Comparison of ENCODE assay signal across 8 cellular contexts in genomic region chr20:49188101-49188784, GRCh38. TPM values are rescaled to one million over a fixed set of nuclear protein-coding genes. Genes with fewer than 3 reads are reported as not detected.
DNase-seq lines count a peak whose midpoint lies in the region; ATAC-seq, FAIRE-seq and TF ChIP-seq lines count a peak whose summit lies in the region.

Gene STAU1, minus strand, starts transcription at chr20:49188334. Its CDS starts 22,133 bp downstream, at chr20:49166201.

- TF ChIP-seq POLR2A in HepG2 (IDR thresholded peaks at IDR 0.05; ENCODE audit: insufficient read depth in 1 of 2, low read depth in 2 of 2, low read length in 2 of 2) = peak; percentile 85 to 94

- H3K27ac ChIP-seq in HepG2 (ENCODE audit: extremely low read length, insufficient read depth, low read length) = peak within 1 kb of the TSS; percentile 77

- intact Hi-C loops in CD14-positive monocyte (cut with micrococcal nuclease) = loop anchor here (2.0 kb wide), 1 partner anchor 29 kb away; no protein-coding TSS in a partner anchor
- intact Hi-C loops in HepG2 (cut with micrococcal nuclease; ENCODE audit: unreplicated experiment) = loop anchor here (5.0 kb wide), 1 partner anchor 89 kb away; the partner anchor contains the start of gene ZNFX1

- peaks cover 0 to 5% of the 10 kb centered on the region in 2 experiments; a peak in 1 of 5 replicates for H3K27me3 ChIP-seq in HepG2 (ENCODE audit: control insufficient read depth in 1 of 2, insufficient read depth in 2 of 2, low read length in 2 of 2)

- TF ChIP-seq RAD21 in HepG2 (CRISPR knock-in tag; IDR thresholded peaks at IDR 0.05) = peak; percentile 50; the same call in 1 of the 2 replicates

- peak; percentile 42 for FAIRE-seq in HepG2 (lab: Jason Lieb, UNC)

- TF ChIP-seq EP300 in HepG2 (IDR thresholded peaks at IDR 0.05; ENCODE audit: low read depth in 2 of 2, low read length in 2 of 2) (peak in 1 of 2 experiments; percentile 30; a peak in 2 of 4 replicates), HepG2 (CRISPR knock-in tag; IDR thresholded peaks at IDR 0.05; ENCODE audit: borderline replicate concordance) (peak; percentile 16; the same call in 1 of the 2 replicates)

- CTCF ChIA-PET in HepG2 (lab: Yijun Ruan, JAX; ENCODE audit: low intra/inter-chr PET ratio, low total read pairs) = no interaction called here

- DNase-seq in CD14-positive monocyte (ENCODE audit: low spot score) (peak; percentile 92), NCI-H82 (lab: John Stamatoyannopoulos, UW) (peak; percentile 98), dermis blood vessel endothelial cell (peak; percentile 97), HepG2 (ENCODE audit: low spot score) (peak; percentile 94)
- peak; percentile 90 to 92 for DNase-seq in activated CD4-positive, alpha-beta T cell treated with anti-CD3 and anti-CD28 coated beads, Interleukin-2, amount 50 U/mL, for 48 hours
- DNase-seq in stimulated activated CD4-positive, alpha-beta T cell treated with anti-CD3 and anti-CD28 coated beads, Interleukin-2, amount 100 ng/mL, for 48 hours = peak; percentile 89 to 90

- H2AFZ ChIP-seq in HepG2 (ENCODE audit: low read length) = peak within 1 kb of the TSS; percentile 100

- H3K79me2 ChIP-seq in HepG2 (ENCODE audit: insufficient read depth, low read length) = peaks cover 43% of the 10 kb centered on the region

- peak within 1 kb of the TSS; percentile 85 for H3K4me2 ChIP-seq in HepG2 (ENCODE audit: low read depth, low read length)

- POLR2A ChIA-PET in HepG2 (lab: Yijun Ruan, JAX) = interaction anchor here (0.7 to 4.5 kb wide), 10 partner anchors 9 to 142 kb away, joined by 3 to 49 read pairs (median 4); partner anchors contain the start of genes CSE1L, DDX27 and ZNFX1

- no peaks in the 10 kb centered on the region for H3K36me3 ChIP-seq in HepG2 (replicated peaks in 1 of 2; ENCODE audit: control insufficient read depth in 1 of 2, insufficient read depth in 2 of 2, low read length in 2 of 2)

- peaks cover 7 to 11% of the 10 kb centered on the region in 2 donors for H3K36me3 Mint-ChIP-seq in CD14-positive monocyte

- peaks cover 0 to 5% (median 0%) of the 10 kb centered on the region in 3 donors for H3K27me3 Mint-ChIP-seq in CD14-positive monocyte (ENCODE audit: low read depth in 3 of 3)

- peaks cover 27% of the 10 kb centered on the region for H3K4me1 Mint-ChIP-seq in CD14-positive monocyte

- no peaks in the 10 kb centered on the region for H3K9me3 Mint-ChIP-seq in CD14-positive monocyte

- no peaks in the 10 kb centered on the region for H3K9me3 ChIP-seq in HepG2 (ENCODE audit: low read length)

- WGBS in HepG2 (ENCODE audit: low lambda C conversion rate) = 2% methylated on average over 35 of the region's 61 CpGs

- peak within 1 kb of the TSS; percentile 88 to 96 for H3K4me3 Mint-ChIP-seq in CD14-positive monocyte

- peak within 1 kb of the TSS; percentile 83 to 96 (median 91) for H3K27ac Mint-ChIP-seq in CD14-positive monocyte

- ATAC-seq in GM19397 (IDR thresholded peaks at IDR 0.05; ENCODE audit: unreplicated experiment) (peak; percentile 90), HG03571 (IDR thresholded peaks at IDR 0.05; ENCODE audit: unreplicated experiment) (peak; percentile 79), HepG2 (peak; percentile 96)

- peaks cover 32% of the 10 kb centered on the region for H3K4me1 ChIP-seq in HepG2 (ENCODE audit: insufficient read depth, low read length)

- H3K4me3 ChIP-seq in HepG2 (replicated peaks in 1 of 3; ENCODE audit: insufficient read depth in 1 of 3, low read depth in 2 of 3, low read length in 3 of 3) = peak within 1 kb of the TSS; percentile 88 to 99 (median 97)

- in situ Hi-C loops in HepG2 (cut with HindIII; ENCODE audit: extremely low pct_ligation_motif_present, low pct_unique_long_range_greater_than_20kb) = no loop called here

- BruUV-seq in HepG2 (replicated peaks; lab: Mats Ljungman, UMichigan) = no TSS peak

- H4K20me1 ChIP-seq in HepG2 (ENCODE audit: insufficient read depth, low read length) = peaks cover 25% of the 10 kb centered on the region

- peak within 1 kb of the TSS; percentile 92 for H3K9ac ChIP-seq in HepG2 (ENCODE audit: insufficient read depth, low read depth, low read length)

- TF ChIP-seq CTCF in CD14-positive monocyte (IDR thresholded peaks at IDR 0.05) = no peak
- TF ChIP-seq CTCF in HepG2 (CRISPR knock-in tag; IDR thresholded peaks at IDR 0.05) = no peak

TF ChIP-seq in HepG2, 621 proteins besides CTCF, POLR2A, EP300 and RAD21 (continues in another document):
- TF ChIP-seq FIP1L1 (IDR thresholded peaks at IDR 0.05; ENCODE audit: borderline replicate concordance, insufficient read depth, low read depth, low read length) = no peak
- peak; percentile 60; the same call in 1 of the 2 replicates for TF ChIP-seq ZMYM3 (CRISPR knock-in tag; IDR thresholded peaks at IDR 0.05)
- no peak for TF ChIP-seq ZZZ3 (CRISPR knock-in tag; IDR thresholded peaks at IDR 0.05; ENCODE audit: borderline replicate concordance)
- TF ChIP-seq KAT7 (CRISPR knock-in tag; IDR thresholded peaks at IDR 0.05; ENCODE audit: borderline replicate concordance) = peak; percentile 99
- peak; percentile 77; the same call in 1 of the 2 replicates for TF ChIP-seq NFKBIZ (CRISPR knock-in tag; IDR thresholded peaks at IDR 0.05)
- TF ChIP-seq YEATS4 (CRISPR knock-in tag; IDR thresholded peaks at IDR 0.05; ENCODE audit: borderline replicate concordance) = peak; percentile 79; the same call in 1 of the 2 replicates
- peak; percentile 60; the same call in 1 of the 2 replicates for TF ChIP-seq AHR (CRISPR knock-in tag; IDR thresholded peaks at IDR 0.05)
- TF ChIP-seq GRHL1 (CRISPR knock-in tag; conservative IDR thresholded peaks at IDR 0.05) = no peak
- peak; percentile 93 for TF ChIP-seq KAT8 (CRISPR knock-in tag; IDR thresholded peaks at IDR 0.05)
- no peak for TF ChIP-seq ZNF569 (CRISPR knock-in tag; IDR thresholded peaks at IDR 0.05; ENCODE audit: borderline replicate concordance)
- TF ChIP-seq ZFP62 (CRISPR knock-in tag; IDR thresholded peaks at IDR 0.05) = peak; percentile 100
- no peak; the same call in 1 of the 2 replicates for TF ChIP-seq DR1 (CRISPR knock-in tag; IDR thresholded peaks at IDR 0.05)
- TF ChIP-seq CREM (IDR thresholded peaks at IDR 0.05) = peak; percentile 87
- TF ChIP-seq CREM (CRISPR knock-in tag; IDR thresholded peaks at IDR 0.05) = no peak
- peak; percentile 81 for TF ChIP-seq HNF1B (CRISPR knock-in tag; IDR thresholded peaks at IDR 0.05)
- no peak for TF ChIP-seq HDAC6 (IDR thresholded peaks at IDR 0.05; ENCODE audit: low read depth, low read length)
- no peak for TF ChIP-seq ZNF101 (CRISPR knock-in tag; IDR thresholded peaks at IDR 0.05; ENCODE audit: borderline replicate concordance, low read depth)
- TF ChIP-seq HMGA1 (CRISPR knock-in tag; conservative IDR thresholded peaks at IDR 0.05) = no peak

RNA-seq across cellular contexts. Expression of gene STAU1, which starts in this region (rescaled TPM):
- 10 to 100 TPM; 17.3 to 34.2 TPM for polyA plus RNA-seq in CD14-positive monocyte
- 51.1 and 102 TPM in 2 replicates for total RNA-seq in dermis blood vessel endothelial cell
- total RNA-seq in HepG2 (2016; rRNA removed; fragmentation: Illumina TruSeq; extraction: Trizol) = 119 and 186 TPM in 2 replicates
- 84.1 and 98.9 TPM in 2 replicates for total RNA-seq in HepG2 (2016; cell fraction: cytosol; rRNA removed; fragmentation: Illumina TruSeq; extraction: Trizol; ENCODE audit: low read depth)
- total RNA-seq in HepG2 (2016; cell fraction: insoluble cytoplasmic fraction; rRNA removed; fragmentation: Illumina TruSeq; extraction: Trizol) = 118 and 170 TPM in 2 replicates
- total RNA-seq in HepG2 (2016; cell fraction: membrane; rRNA removed; fragmentation: Illumina TruSeq; extraction: Trizol) = 217 and 243 TPM in 2 replicates
- 77.6 and 86.1 TPM in 2 replicates for total RNA-seq in HepG2 (2016; cell fraction: nucleus; rRNA removed; fragmentation: Illumina TruSeq; extraction: Trizol)
- polyA plus RNA-seq in HepG2 (2011; rRNA removed) = 121 and 133 TPM in 2 replicates
- polyA plus RNA-seq in HepG2 (2011; cell fraction: cytosol; rRNA removed) = 95.5 and 124 TPM in 2 replicates
- polyA plus RNA-seq in HepG2 (2011; cell fraction: nucleus; rRNA removed) = 55.6 and 68.1 TPM in 2 replicates
- polyA plus RNA-seq in HepG2 (2012) = 196 and 212 TPM in 2 replicates
- 100 and 110 TPM in 2 replicates for polyA plus RNA-seq in HepG2 (2016; cell fraction: cytosol; fragmentation: Illumina TruSeq; extraction: Trizol; ENCODE audit: low read depth)
- polyA plus RNA-seq in HepG2 (2016; cell fraction: insoluble cytoplasmic fraction; fragmentation: Illumina TruSeq; extraction: Trizol; ENCODE audit: low read depth) = 241 and 269 TPM in 2 replicates
- 212 and 250 TPM in 2 replicates for polyA plus RNA-seq in HepG2 (2016; cell fraction: membrane; fragmentation: Illumina TruSeq; extraction: Trizol; ENCODE audit: low read depth)
- polyA plus RNA-seq in HepG2 (2016; cell fraction: nucleus; fragmentation: Illumina TruSeq; extraction: Trizol; ENCODE audit: insufficient read depth, low read depth) = 141 and 152 TPM in 2 replicates
- polyA minus RNA-seq in HepG2 (2011; rRNA and poly(A)+ RNA removed; ENCODE audit: low replicate concordance) = 37.2 and 106 TPM in 2 replicates
- 158 and 174 TPM in 2 replicates for polyA minus RNA-seq in HepG2 (2011; cell fraction: cytosol; rRNA and poly(A)+ RNA removed)
- 61.8 and 82.7 TPM in 2 replicates for polyA minus RNA-seq in HepG2 (2011; cell fraction: nucleus; rRNA and poly(A)+ RNA removed)

Comparison
In these comparisons a context has a peak if more than half of its experiments do, and no peak if none do; other contexts are left out.
1. Peak in every context shown above with its lines: DNase-seq, ATAC-seq, H3K4me3 ChIP-seq and H3K27ac ChIP-seq.